Comparison of ENCODE assay signal across 1 cellular context in the genomic region with DNA sequence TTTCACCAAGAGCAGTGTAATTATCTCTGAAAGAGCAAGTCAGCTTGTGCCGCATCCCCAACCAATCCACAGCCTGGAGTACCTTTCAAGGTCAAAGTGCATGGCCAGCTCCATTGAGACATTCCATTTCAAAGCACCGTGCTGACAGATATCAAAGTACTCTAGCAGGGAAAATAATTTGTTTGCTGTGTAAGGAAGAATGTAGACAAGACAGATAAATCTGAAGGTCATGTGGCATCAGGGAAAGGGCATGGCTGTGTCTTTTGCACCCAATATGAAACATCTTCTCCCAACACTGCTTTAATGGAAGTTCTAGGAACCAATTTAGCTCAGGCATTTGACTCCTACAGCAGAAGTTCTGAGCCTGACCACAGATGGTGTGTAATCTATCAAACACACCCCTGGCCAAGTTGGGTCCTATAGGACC.
TF ChIP-seq lines count a peak whose summit lies in the region.

No MANE protein-coding gene starts in this region.

TF ChIP-seq in HepG2, 621 proteins besides CTCF, POLR2A, EP300 and RAD21 (continued from another document and continues in another):
- TF ChIP-seq, protein P1, sequence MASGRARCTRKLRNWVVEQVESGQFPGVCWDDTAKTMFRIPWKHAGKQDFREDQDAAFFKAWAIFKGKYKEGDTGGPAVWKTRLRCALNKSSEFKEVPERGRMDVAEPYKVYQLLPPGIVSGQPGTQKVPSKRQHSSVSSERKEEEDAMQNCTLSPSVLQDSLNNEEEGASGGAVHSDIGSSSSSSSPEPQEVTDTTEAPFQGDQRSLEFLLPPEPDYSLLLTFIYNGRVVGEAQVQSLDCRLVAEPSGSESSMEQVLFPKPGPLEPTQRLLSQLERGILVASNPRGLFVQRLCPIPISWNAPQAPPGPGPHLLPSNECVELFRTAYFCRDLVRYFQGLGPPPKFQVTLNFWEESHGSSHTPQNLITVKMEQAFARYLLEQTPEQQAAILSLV (CRISPR knock-in tag; IDR thresholded peaks at IDR 0.05; ENCODE audit: borderline replicate concordance): no peak
- TF ChIP-seq MAFK (conservative IDR thresholded peaks at IDR 0.05 in 1 of 2, IDR thresholded peaks at IDR 0.05 in 1 of 2; ENCODE audit: low read length in 2 of 2): peak in 1 of 2 experiments; percentile 16; a peak in 1 of 4 replicates
- TF ChIP-seq, protein P2, sequence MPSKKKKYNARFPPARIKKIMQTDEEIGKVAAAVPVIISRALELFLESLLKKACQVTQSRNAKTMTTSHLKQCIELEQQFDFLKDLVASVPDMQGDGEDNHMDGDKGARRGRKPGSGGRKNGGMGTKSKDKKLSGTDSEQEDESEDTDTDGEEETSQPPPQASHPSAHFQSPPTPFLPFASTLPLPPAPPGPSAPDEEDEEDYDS (CRISPR knock-in tag; IDR thresholded peaks at IDR 0.05): 0 out of 2 replicates have a peak, but pooled peaks have one; percentile 20
- TF ChIP-seq SAP130 (CRISPR knock-in tag; IDR thresholded peaks at IDR 0.05; ENCODE audit: low read depth): peak; percentile 43; the same call in 1 of the 2 replicates
- peak; percentile 77 for TF ChIP-seq TARDBP (CRISPR knock-in tag; IDR thresholded peaks at IDR 0.05)
- TF ChIP-seq TBX2 (CRISPR knock-in tag; IDR thresholded peaks at IDR 0.05; ENCODE audit: borderline replicate concordance): peak; percentile 57; the same call in 1 of the 2 replicates
- TF ChIP-seq FOXJ3 (CRISPR knock-in tag; IDR thresholded peaks at IDR 0.05; ENCODE audit: borderline replicate concordance): peak; percentile 77; the same call in 1 of the 2 replicates
- TF ChIP-seq RCOR2 (CRISPR knock-in tag; IDR thresholded peaks at IDR 0.05): peak; percentile 74; the same call in 1 of the 2 replicates
- TF ChIP-seq, protein P3, sequence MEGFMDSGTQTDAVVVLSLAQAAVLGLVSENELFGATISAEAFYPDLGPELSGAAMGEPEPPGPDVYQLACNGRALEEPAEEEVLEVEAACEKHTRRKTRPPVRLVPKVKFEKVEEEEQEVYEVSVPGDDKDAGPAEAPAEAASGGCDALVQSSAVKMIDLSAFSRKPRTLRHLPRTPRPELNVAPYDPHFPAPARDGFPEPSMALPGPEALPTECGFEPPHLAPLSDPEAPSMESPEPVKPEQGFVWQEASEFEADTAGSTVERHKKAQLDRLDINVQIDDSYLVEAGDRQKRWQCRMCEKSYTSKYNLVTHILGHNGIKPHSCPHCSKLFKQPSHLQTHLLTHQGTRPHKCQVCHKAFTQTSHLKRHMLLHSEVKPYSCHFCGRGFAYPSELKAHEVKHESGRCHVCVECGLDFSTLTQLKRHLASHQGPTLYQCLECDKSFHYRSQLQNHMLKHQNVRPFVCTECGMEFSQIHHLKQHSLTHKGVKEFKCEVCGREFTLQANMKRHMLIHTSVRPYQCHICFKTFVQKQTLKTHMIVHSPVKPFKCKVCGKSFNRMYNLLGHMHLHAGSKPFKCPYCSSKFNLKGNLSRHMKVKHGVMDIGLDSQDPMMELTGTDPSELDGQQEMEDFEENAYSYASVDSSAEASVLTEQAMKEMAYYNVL (CRISPR knock-in tag; IDR thresholded peaks at IDR 0.05; ENCODE audit: borderline replicate concordance): peak; percentile 84
- TF ChIP-seq, protein P4, sequence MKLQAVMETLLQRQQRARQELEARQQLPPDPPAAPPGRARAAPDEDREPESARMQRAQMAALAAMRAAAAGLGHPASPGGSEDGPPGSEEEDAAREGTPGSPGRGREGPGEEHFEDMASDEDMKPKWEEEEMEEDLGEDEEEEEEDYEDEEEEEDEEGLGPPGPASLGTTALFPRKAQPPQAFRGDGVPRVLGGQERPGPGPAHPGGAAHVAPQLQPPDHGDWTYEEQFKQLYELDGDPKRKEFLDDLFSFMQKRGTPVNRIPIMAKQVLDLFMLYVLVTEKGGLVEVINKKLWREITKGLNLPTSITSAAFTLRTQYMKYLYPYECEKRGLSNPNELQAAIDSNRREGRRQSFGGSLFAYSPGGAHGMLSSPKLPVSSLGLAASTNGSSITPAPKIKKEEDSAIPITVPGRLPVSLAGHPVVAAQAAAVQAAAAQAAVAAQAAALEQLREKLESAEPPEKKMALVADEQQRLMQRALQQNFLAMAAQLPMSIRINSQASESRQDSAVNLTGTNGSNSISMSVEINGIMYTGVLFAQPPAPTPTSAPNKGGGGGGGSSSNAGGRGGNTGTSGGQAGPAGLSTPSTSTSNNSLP (IDR thresholded peaks at IDR 0.05; ENCODE audit: low read depth, low read length): peak; percentile 87
- TF ChIP-seq ZNF589 (CRISPR knock-in tag; conservative IDR thresholded peaks at IDR 0.05): no peak
- TF ChIP-seq KDM2A (CRISPR knock-in tag; IDR thresholded peaks at IDR 0.05; ENCODE audit: borderline replicate concordance, low read depth): peak; percentile 23; the same call in 1 of the 2 replicates
- peak; percentile 64 for TF ChIP-seq HHEX (CRISPR knock-in tag; IDR thresholded peaks at IDR 0.05)
- TF ChIP-seq RFX3 (CRISPR knock-in tag; IDR thresholded peaks at IDR 0.05): no peak
- TF ChIP-seq, protein P5, sequence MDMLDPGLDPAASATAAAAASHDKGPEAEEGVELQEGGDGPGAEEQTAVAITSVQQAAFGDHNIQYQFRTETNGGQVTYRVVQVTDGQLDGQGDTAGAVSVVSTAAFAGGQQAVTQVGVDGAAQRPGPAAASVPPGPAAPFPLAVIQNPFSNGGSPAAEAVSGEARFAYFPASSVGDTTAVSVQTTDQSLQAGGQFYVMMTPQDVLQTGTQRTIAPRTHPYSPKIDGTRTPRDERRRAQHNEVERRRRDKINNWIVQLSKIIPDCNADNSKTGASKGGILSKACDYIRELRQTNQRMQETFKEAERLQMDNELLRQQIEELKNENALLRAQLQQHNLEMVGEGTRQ (IDR thresholded peaks at IDR 0.05; ENCODE audit: low read depth, low read length): peak; percentile 28; the same call in 1 of the 2 replicates
- TF ChIP-seq, protein P5 (CRISPR knock-in tag; IDR thresholded peaks at IDR 0.05; ENCODE audit: borderline replicate concordance): no peak; the same call in 1 of the 2 replicates
- peak; percentile 74; the same call in 1 of the 2 replicates for TF ChIP-seq HNF4G (IDR thresholded peaks at IDR 0.05; ENCODE audit: borderline replicate concordance, low read depth, low read length)
- TF ChIP-seq HNF4G (CRISPR knock-in tag; IDR thresholded peaks at IDR 0.05; ENCODE audit: borderline replicate concordance, low read depth): 0 out of 2 replicates have a peak, but pooled peaks have one; percentile 56
- no peak for TF ChIP-seq ZNF530 (CRISPR knock-in tag; IDR thresholded peaks at IDR 0.05; ENCODE audit: low read depth)
- peak; percentile 61 for TF ChIP-seq FOSL2 (CRISPR knock-in tag; IDR thresholded peaks at IDR 0.05)
- TF ChIP-seq ZNF251 (CRISPR knock-in tag; IDR thresholded peaks at IDR 0.05): no peak
- peak; percentile 83 for TF ChIP-seq BCL6 (CRISPR knock-in tag; IDR thresholded peaks at IDR 0.05)
- peak; percentile 27; the same call in 1 of the 2 replicates for TF ChIP-seq ZNF331 (CRISPR knock-in tag; IDR thresholded peaks at IDR 0.05)
- TF ChIP-seq PRPF4 (IDR thresholded peaks at IDR 0.05; ENCODE audit: low read depth, low read length, poor library complexity, severe bottlenecking): no peak
- 0 out of 2 replicates have a peak, but pooled peaks have one; percentile 42 for TF ChIP-seq KAT8 (CRISPR knock-in tag; IDR thresholded peaks at IDR 0.05)
- TF ChIP-seq ASH2L (IDR thresholded peaks at IDR 0.05; ENCODE audit: insufficient read length, low read depth, low read length): no peak
- 0 out of 2 replicates have a peak, but pooled peaks have one; percentile 30 for TF ChIP-seq SP140L (CRISPR knock-in tag; IDR thresholded peaks at IDR 0.05; ENCODE audit: borderline replicate concordance)
- peak; percentile 62; the same call in 1 of the 2 replicates for TF ChIP-seq RXRB (CRISPR knock-in tag; IDR thresholded peaks at IDR 0.05; ENCODE audit: borderline replicate concordance)
- TF ChIP-seq ZNF792 (CRISPR knock-in tag; IDR thresholded peaks at IDR 0.05): peak; percentile 43; the same call in 1 of the 2 replicates
- TF ChIP-seq KDM3A (CRISPR knock-in tag; IDR thresholded peaks at IDR 0.05; ENCODE audit: low read depth): 0 out of 2 replicates have a peak, but pooled peaks have one; percentile 37
- TF ChIP-seq, protein P6, sequence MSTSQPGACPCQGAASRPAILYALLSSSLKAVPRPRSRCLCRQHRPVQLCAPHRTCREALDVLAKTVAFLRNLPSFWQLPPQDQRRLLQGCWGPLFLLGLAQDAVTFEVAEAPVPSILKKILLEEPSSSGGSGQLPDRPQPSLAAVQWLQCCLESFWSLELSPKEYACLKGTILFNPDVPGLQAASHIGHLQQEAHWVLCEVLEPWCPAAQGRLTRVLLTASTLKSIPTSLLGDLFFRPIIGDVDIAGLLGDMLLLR (CRISPR knock-in tag; IDR thresholded peaks at IDR 0.05): no peak
- TF ChIP-seq MXD4 (CRISPR knock-in tag; IDR thresholded peaks at IDR 0.05): peak; percentile 70; the same call in 1 of the 2 replicates
- TF ChIP-seq NCOA2 (CRISPR knock-in tag; IDR thresholded peaks at IDR 0.05): peak; percentile 91
- TF ChIP-seq, protein P7, sequence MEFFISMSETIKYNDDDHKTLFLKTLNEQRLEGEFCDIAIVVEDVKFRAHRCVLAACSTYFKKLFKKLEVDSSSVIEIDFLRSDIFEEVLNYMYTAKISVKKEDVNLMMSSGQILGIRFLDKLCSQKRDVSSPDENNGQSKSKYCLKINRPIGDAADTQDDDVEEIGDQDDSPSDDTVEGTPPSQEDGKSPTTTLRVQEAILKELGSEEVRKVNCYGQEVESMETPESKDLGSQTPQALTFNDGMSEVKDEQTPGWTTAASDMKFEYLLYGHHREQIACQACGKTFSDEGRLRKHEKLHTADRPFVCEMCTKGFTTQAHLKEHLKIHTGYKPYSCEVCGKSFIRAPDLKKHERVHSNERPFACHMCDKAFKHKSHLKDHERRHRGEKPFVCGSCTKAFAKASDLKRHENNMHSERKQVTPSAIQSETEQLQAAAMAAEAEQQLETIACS (CRISPR knock-in tag; IDR thresholded peaks at IDR 0.05): no peak
- TF ChIP-seq, protein P8, sequence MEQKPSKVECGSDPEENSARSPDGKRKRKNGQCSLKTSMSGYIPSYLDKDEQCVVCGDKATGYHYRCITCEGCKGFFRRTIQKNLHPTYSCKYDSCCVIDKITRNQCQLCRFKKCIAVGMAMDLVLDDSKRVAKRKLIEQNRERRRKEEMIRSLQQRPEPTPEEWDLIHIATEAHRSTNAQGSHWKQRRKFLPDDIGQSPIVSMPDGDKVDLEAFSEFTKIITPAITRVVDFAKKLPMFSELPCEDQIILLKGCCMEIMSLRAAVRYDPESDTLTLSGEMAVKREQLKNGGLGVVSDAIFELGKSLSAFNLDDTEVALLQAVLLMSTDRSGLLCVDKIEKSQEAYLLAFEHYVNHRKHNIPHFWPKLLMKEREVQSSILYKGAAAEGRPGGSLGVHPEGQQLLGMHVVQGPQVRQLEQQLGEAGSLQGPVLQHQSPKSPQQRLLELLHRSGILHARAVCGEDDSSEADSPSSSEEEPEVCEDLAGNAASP (CRISPR knock-in tag; IDR thresholded peaks at IDR 0.05; ENCODE audit: borderline replicate concordance): peak; percentile 62; the same call in 1 of the 2 replicates
- no peak for TF ChIP-seq MIER2 (CRISPR knock-in tag; IDR thresholded peaks at IDR 0.05)
- TF ChIP-seq NONO (IDR thresholded peaks at IDR 0.05): no peak
- peak; percentile 57; the same call in 1 of the 2 replicates for TF ChIP-seq NONO (CRISPR knock-in tag; conservative IDR thresholded peaks at IDR 0.05)
- TF ChIP-seq, protein P9, sequence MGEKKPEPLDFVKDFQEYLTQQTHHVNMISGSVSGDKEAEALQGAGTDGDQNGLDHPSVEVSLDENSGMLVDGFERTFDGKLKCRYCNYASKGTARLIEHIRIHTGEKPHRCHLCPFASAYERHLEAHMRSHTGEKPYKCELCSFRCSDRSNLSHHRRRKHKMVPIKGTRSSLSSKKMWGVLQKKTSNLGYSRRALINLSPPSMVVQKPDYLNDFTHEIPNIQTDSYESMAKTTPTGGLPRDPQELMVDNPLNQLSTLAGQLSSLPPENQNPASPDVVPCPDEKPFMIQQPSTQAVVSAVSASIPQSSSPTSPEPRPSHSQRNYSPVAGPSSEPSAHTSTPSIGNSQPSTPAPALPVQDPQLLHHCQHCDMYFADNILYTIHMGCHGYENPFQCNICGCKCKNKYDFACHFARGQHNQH (CRISPR knock-in tag; IDR thresholded peaks at IDR 0.05): peak; percentile 60
- TF ChIP-seq ZNF451 (CRISPR knock-in tag; IDR thresholded peaks at IDR 0.05): 0 out of 2 replicates have a peak, but pooled peaks have one; percentile 30
- TF ChIP-seq, protein P10, sequence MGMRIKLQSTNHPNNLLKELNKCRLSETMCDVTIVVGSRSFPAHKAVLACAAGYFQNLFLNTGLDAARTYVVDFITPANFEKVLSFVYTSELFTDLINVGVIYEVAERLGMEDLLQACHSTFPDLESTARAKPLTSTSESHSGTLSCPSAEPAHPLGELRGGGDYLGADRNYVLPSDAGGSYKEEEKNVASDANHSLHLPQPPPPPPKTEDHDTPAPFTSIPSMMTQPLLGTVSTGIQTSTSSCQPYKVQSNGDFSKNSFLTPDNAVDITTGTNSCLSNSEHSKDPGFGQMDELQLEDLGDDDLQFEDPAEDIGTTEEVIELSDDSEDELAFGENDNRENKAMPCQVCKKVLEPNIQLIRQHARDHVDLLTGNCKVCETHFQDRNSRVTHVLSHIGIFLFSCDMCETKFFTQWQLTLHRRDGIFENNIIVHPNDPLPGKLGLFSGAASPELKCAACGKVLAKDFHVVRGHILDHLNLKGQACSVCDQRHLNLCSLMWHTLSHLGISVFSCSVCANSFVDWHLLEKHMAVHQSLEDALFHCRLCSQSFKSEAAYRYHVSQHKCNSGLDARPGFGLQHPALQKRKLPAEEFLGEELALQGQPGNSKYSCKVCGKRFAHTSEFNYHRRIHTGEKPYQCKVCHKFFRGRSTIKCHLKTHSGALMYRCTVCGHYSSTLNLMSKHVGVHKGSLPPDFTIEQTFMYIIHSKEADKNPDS (CRISPR knock-in tag; IDR thresholded peaks at IDR 0.05): peak; percentile 87; the same call in 1 of the 2 replicates
- peak; percentile 82; the same call in 1 of the 2 replicates for TF ChIP-seq TCF7L2 (IDR thresholded peaks at IDR 0.05; ENCODE audit: low read depth, low read length)
